In genomic region chr5:159915913-159916840, GRCh38 we compare ENCODE assay signal across 8 cellular contexts. TPM values are rescaled to one million over a fixed set of nuclear protein-coding genes. Genes with fewer than 3 reads are reported as not detected.
DNase-seq lines count a peak whose midpoint lies in the region; ATAC-seq and TF ChIP-seq lines count a peak whose summit lies in the region.

TSS of gene ADRA1B (plus strand) at chr5:159916482. CDS start at chr5:159916906, 424 bp downstream.

- TF ChIP-seq CTCF in BE2C (IDR thresholded peaks at IDR 0.05; ENCODE audit: low read depth, low read length), result peak; percentile 36

- no peaks in the 10 kb centered on the region for H3K4me1 ChIP-seq in BE2C

- peak; percentile 67 for ATAC-seq in GM19397 (IDR thresholded peaks at IDR 0.05; ENCODE audit: unreplicated experiment)
- peak; percentile 72 for ATAC-seq in esophagus mucosa

- peak within 1 kb of the TSS; percentile 31 for H3K4me3 ChIP-seq in BE2C (ENCODE audit: low read depth, low read length)

- peaks cover 80% of the 10 kb centered on the region for H3K27me3 ChIP-seq in BE2C

- no peaks in the 10 kb centered on the region for H3K36me3 ChIP-seq in BE2C

- no peaks in the 10 kb centered on the region for H3K9me3 ChIP-seq in BE2C

- DNase-seq in BE2C, result peak; percentile 75
- DNase-seq in NCI-H1694 treated with DMSO at 0.1 percent for 48 hours (lab: John Stamatoyannopoulos, UW), result peak; percentile 19
- DNase-seq in activated CD8-positive, alpha-beta memory T cell treated with anti-CD3 and anti-CD28 coated beads, Interleukin-2, amount 50 U/mL, for 48 hours, result peak; percentile 80
- DNase-seq in myocyte (ENCODE audit: low read depth), result peak; percentile 73
- DNase-seq in stimulated activated naive CD4-positive, alpha-beta T cell treated with Interleukin-2 at 50 U/mL for 16 hours (lab: John Stamatoyannopoulos, UW), result peak; percentile 34
- DNase-seq in DMS153 treated with DMSO at 0.1 percent for 48 hours (lab: John Stamatoyannopoulos, UW; ENCODE audit: unreplicated experiment), result no peak

RNA-seq across cellular contexts. Expression of gene ADRA1B, which starts in this region (rescaled TPM):
- 1.2 TPM for polyA plus RNA-seq in BE2C (2012; ENCODE audit: insufficient read depth, insufficient read length, low read depth)
- total RNA-seq in esophagus mucosa, result not detected
- 9.0 and 9.2 TPM in 2 replicates for total RNA-seq in myocyte
- polyA plus RNA-seq in myocyte (2012), result 3.2 TPM

Comparison
In these comparisons a context has a peak if more than half of its experiments do, and no peak if none do; other contexts are left out.
1. Peak in ATAC-seq in esophagus mucosa; RNA of the gene not detected or under 1 TPM.